Comparison of ENCODE assay signal across 17 cellular contexts in the genomic region with DNA sequence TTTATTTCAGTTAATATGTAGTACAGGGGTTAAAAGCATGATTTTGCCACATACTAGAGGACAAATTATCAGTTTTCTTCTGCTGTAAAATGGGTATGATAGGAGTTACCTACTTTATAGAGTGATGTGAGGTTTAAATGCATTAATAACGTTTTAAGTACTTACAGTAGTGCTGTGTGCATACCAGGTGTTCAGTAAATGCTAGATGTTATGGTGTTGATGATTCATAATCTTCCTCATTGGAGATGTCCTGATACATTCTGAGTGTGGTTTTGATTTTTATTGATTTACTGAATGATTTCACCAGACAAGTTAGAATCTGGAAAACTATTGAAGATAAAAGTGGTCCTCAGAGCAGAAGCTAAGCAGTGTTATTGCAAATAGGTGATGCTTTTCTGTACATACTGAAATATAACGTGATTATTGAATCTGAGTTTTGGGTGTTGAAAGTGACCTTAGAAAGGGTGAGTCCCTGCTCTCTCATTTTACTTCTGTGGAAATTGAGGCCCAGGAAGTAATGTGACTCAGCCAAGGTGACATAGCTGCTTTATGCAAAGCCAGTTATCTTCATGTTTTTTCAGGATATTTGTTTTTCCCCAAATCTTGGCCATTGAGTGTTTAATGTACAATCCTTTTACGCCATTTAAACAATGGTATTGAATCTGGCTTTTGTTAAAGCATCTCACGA. TPM values are rescaled to one million over a fixed set of nuclear protein-coding genes. Genes with fewer than 3 reads are reported as not detected.
DNase-seq lines count a peak whose midpoint lies in the region; ATAC-seq and TF ChIP-seq lines count a peak whose summit lies in the region.
"Had no signal": no experiment of that assay in that cellular context is flagged by ENCODE, and none has a peak within 500 bp of the region (broad histone marks: within the 10 kb centered on the region; RNA-seq: fewer than 3 reads in every experiment).

No MANE protein-coding gene starts in this region.

- no peak for DNase-seq in activated T-cell treated with anti-CD3 and anti-CD28 coated beads, Interleukin-2, amount 50 U/mL, for 72 hours
- DNase-seq in activated T-cell treated with anti-CD3 and anti-CD28 coated beads for 4 hours (no peak), HCT116 (ENCODE audit: low read depth, low spot score) (no peak), uterus (no peak), esophagus squamous epithelium (lab: John Stamatoyannopoulos, UW) (no peak), NCI-H1048 (lab: John Stamatoyannopoulos, UW) (no peak)
- DNase-seq: AML-193; CD4-positive, CD25-positive, alpha-beta regulatory T cell; H9; IMR-90; NCI-H1930; NCI-H2171; NCI-H446 treated with DMSO at 0.1 percent for 48 hours; NCI-H748 treated with DMSO at 0.1 percent for 48 hours had no signal

- H4K20me1 ChIP-seq in HCT116 (ENCODE audit: insufficient read depth): peaks cover 10% of the 10 kb centered on the region; the same call in 1 of the 2 replicates

- CTCF ChIA-PET in HCT116 (lab: Charles Lee): interaction anchor here (1.2 to 2.1 kb wide), 7 partner anchors 8 to 283 kb away, joined by 3 to 20 read pairs (median 5); no protein-coding TSS in a partner anchor

- 81 to 88% methylated on average over 4 of the region's 4 CpGs for WGBS in esophagus squamous epithelium, 2 donors

- H3K4me3 Mint-ChIP-seq in activated T-cell treated with anti-CD3 and anti-CD28 coated beads, Interleukin-2, amount 50 U/mL, for 72 hours: peak overlapping the region in 1 of 2 donors; percentile 40
- no peak overlapping the region for H3K4me3 Mint-ChIP-seq in activated T-helper 17 cell treated with anti-CD3 and anti-CD28 coated beads, Interleukin-2, amount 50 U/mL, for 72 hours
- H3K4me3 Mint-ChIP-seq: CD4-positive, CD25-positive, alpha-beta regulatory T cell; H9 had no signal

- intact Hi-C loops in HCT116 (cut with micrococcal nuclease): loop anchor here (1.0 kb wide), 1 partner anchor 268 kb away; no protein-coding TSS in a partner anchor
- intact Hi-C loops in uterus (cut with DNase I; ENCODE audit: low total_unique reads): no loop called here
- intact Hi-C loops in esophagus squamous epithelium (cut with DNase I): no loop called here

- H3K27ac ChIP-seq in HCT116 (ENCODE audit: low read depth, low read length) (no peak overlapping the region; the same call in 1 of the 2 replicates), neutrophil (peak overlapping the region; percentile 36), uterus (no peak overlapping the region), esophagus squamous epithelium (no peak overlapping the region)

- BruUV-seq in HCT116 (replicated peaks; lab: Mats Ljungman, UMichigan): no TSS peak

- H3K4me1 ChIP-seq in HCT116 (ENCODE audit: control insufficient read depth in 1 of 2, insufficient read depth in 2 of 2, low read length in 2 of 2) (peaks cover 0 to 9% of the 10 kb centered on the region in 2 experiments; a peak in 2 of 4 replicates), neutrophil (ENCODE audit: control insufficient read depth in 1 of 2, insufficient read depth in 1 of 2, low read depth in 1 of 2, low read length in 1 of 2) (peaks cover 27 to 36% of the 10 kb centered on the region in 2 experiments), uterus (no peaks in the 10 kb centered on the region), esophagus squamous epithelium (no peaks in the 10 kb centered on the region)

- H3K27me3 ChIP-seq in HCT116 (ENCODE audit: insufficient read depth, low read length) (no peaks in the 10 kb centered on the region), neutrophil (no peaks in the 10 kb centered on the region), uterus (no peaks in the 10 kb centered on the region), esophagus squamous epithelium (no peaks in the 10 kb centered on the region)

- no peak for TF ChIP-seq POLR2A in HCT116 (IDR thresholded peaks at IDR 0.05; ENCODE audit: borderline replicate concordance, extremely low read depth, insufficient read depth, insufficient read length)
- no peak for TF ChIP-seq POLR2A in uterus (IDR thresholded peaks at IDR 0.05)
- TF ChIP-seq POLR2A in esophagus squamous epithelium (IDR thresholded peaks at IDR 0.05): no peak

- H2AFZ ChIP-seq in HCT116 (ENCODE audit: low read depth, low read length, poor library complexity, severe bottlenecking): no peak overlapping the region

- H3K4me3 ChIP-seq in HCT116 (replicated peaks in 1 of 2; ENCODE audit: low read depth in 1 of 2, low read length in 2 of 2) (no peak overlapping the region), neutrophil (ENCODE audit: low read depth in 1 of 2, low read length in 1 of 2) (no peak overlapping the region), uterus (no peak overlapping the region), esophagus squamous epithelium (no peak overlapping the region)

- peak overlapping the region; percentile 18; the same call in 1 of the 2 replicates for H3K4me2 ChIP-seq in HCT116 (ENCODE audit: low read length)

- H3K79me2 ChIP-seq in HCT116 (ENCODE audit: insufficient read depth, low read length): peaks cover 45% of the 10 kb centered on the region

- ATAC-seq in activated T-cell treated with anti-CD3 and anti-CD28 coated beads, Interleukin-2, amount 50 U/mL, for 72 hours (replicated peaks in 1 of 2): peak; percentile 62 to 64
- no peak for ATAC-seq in HCT116
- ATAC-seq in activated T-helper 17 cell treated with anti-CD3 and anti-CD28 coated beads, Interleukin-2, amount 50 U/mL, for 72 hours (replicated peaks): peak; percentile 79
- ATAC-seq: Right ventricle myocardium inferior had no signal

- H3K27ac Mint-ChIP-seq in activated T-cell treated with anti-CD3 and anti-CD28 coated beads, Interleukin-2, amount 50 U/mL, for 72 hours: peak overlapping the region; percentile 40
- peak overlapping the region; percentile 22 for H3K27ac Mint-ChIP-seq in activated T-helper 17 cell treated with anti-CD3 and anti-CD28 coated beads, Interleukin-2, amount 50 U/mL, for 72 hours
- H3K27ac Mint-ChIP-seq: H9 had no signal

- H3K4me1 Mint-ChIP-seq in activated T-cell treated with anti-CD3 and anti-CD28 coated beads, Interleukin-2, amount 50 U/mL, for 72 hours (ENCODE audit: low read depth): peaks cover 26% of the 10 kb centered on the region
- H3K4me1 Mint-ChIP-seq in activated T-helper 17 cell treated with anti-CD3 and anti-CD28 coated beads, Interleukin-2, amount 50 U/mL, for 72 hours: peaks cover 7% of the 10 kb centered on the region

- no peaks in the 10 kb centered on the region for H3K9me3 Mint-ChIP-seq in activated T-cell treated with anti-CD3 and anti-CD28 coated beads, Interleukin-2, amount 50 U/mL, for 72 hours
- H3K9me3 Mint-ChIP-seq in activated T-helper 17 cell treated with anti-CD3 and anti-CD28 coated beads, Interleukin-2, amount 50 U/mL, for 72 hours: no peaks in the 10 kb centered on the region
- H3K9me3 Mint-ChIP-seq: CD4-positive, CD25-positive, alpha-beta regulatory T cell; H9 had no signal

- TF ChIP-seq RAD21 in HCT116 (IDR thresholded peaks at IDR 0.05; ENCODE audit: low read depth): no peak

- H3K36me3 ChIP-seq in HCT116 (ENCODE audit: control insufficient read depth in 1 of 2, insufficient read depth in 2 of 2, low read length in 2 of 2) (peaks cover 2 to 22% of the 10 kb centered on the region in 2 experiments; a peak in 2 of 4 replicates), neutrophil (peaks cover 10% of the 10 kb centered on the region), uterus (no peaks in the 10 kb centered on the region), esophagus squamous epithelium (peaks cover 0 to 37% (median 0%) of the 10 kb centered on the region in 3 donors)

- RAD21 ChIA-PET in HCT116 (lab: Charles Lee; ENCODE audit: low non-redundant PET in 1 of 2, low total read pairs in 2 of 2, uncharacterized antibody in 2 of 2, unreplicated experiment in 2 of 2): no interaction called here

- no peak overlapping the region for H3K9ac ChIP-seq in HCT116 (ENCODE audit: low read length)

- POLR2A ChIA-PET in HCT116 (lab: Charles Lee): no interaction called here

- peaks cover 8 to 21% of the 10 kb centered on the region in 2 donors for H3K36me3 Mint-ChIP-seq in activated T-cell treated with anti-CD3 and anti-CD28 coated beads, Interleukin-2, amount 50 U/mL, for 72 hours (ENCODE audit: insufficient read depth in 2 of 2)
- peaks cover 86% of the 10 kb centered on the region for H3K36me3 Mint-ChIP-seq in activated T-helper 17 cell treated with anti-CD3 and anti-CD28 coated beads, Interleukin-2, amount 50 U/mL, for 72 hours (ENCODE audit: low read depth)

- H3K27me3 Mint-ChIP-seq in activated T-cell treated with anti-CD3 and anti-CD28 coated beads, Interleukin-2, amount 50 U/mL, for 72 hours (ENCODE audit: low read depth): no peaks in the 10 kb centered on the region
- no peaks in the 10 kb centered on the region for H3K27me3 Mint-ChIP-seq in activated T-helper 17 cell treated with anti-CD3 and anti-CD28 coated beads, Interleukin-2, amount 50 U/mL, for 72 hours
- H3K27me3 Mint-ChIP-seq: CD4-positive, CD25-positive, alpha-beta regulatory T cell had no signal

- H3K9me3 ChIP-seq in HCT116 (ENCODE audit: control insufficient read depth in 1 of 2, insufficient read depth in 1 of 2, low read depth in 1 of 2, low read length in 2 of 2) (no peaks in the 10 kb centered on the region), neutrophil (no peaks in the 10 kb centered on the region), uterus (no peaks in the 10 kb centered on the region), esophagus squamous epithelium (no peaks in the 10 kb centered on the region)

- TF ChIP-seq CTCF in HCT116 (IDR thresholded peaks at IDR 0.05 in 2 of 3, conservative IDR thresholded peaks at IDR 0.05 in 1 of 3; ENCODE audit: borderline replicate concordance in 1 of 3, insufficient read depth in 1 of 3, low read depth in 2 of 3, low read length in 2 of 3) (no peak), neutrophil (IDR thresholded peaks at IDR 0.05) (no peak), uterus (IDR thresholded peaks at IDR 0.05) (no peak), esophagus squamous epithelium (IDR thresholded peaks at IDR 0.05) (no peak)

- no peaks in the 10 kb centered on the region for H3K9me2 ChIP-seq in HCT116 (ENCODE audit: insufficient read depth)

TF ChIP-seq in HCT116, 20 proteins besides CTCF, POLR2A, EP300 and RAD21 (continues in another document):
- no peak for TF ChIP-seq POLR2AphosphoS5 (IDR thresholded peaks at IDR 0.05; ENCODE audit: low read depth, low read length)
- no peak for TF ChIP-seq YY1 (IDR thresholded peaks at IDR 0.05; ENCODE audit: extremely low read depth, insufficient replicate concordance, low read depth, low read length)
- TF ChIP-seq SP1 (IDR thresholded peaks at IDR 0.05; ENCODE audit: low read depth): no peak
- no peak for TF ChIP-seq ELF1 (IDR thresholded peaks at IDR 0.05; ENCODE audit: borderline replicate concordance, low read depth)
- TF ChIP-seq ZFX (IDR thresholded peaks at IDR 0.05): no peak

RNA-seq across cellular contexts. Expression of gene VRK1, which starts 54.7 kb away (rescaled TPM):
- total RNA-seq in activated T-cell treated with anti-CD3 and anti-CD28 coated beads, Interleukin-2, amount 50 U/mL, for 72 hours: 10 to 100 TPM; 56.4 to 66.5 TPM
- total RNA-seq in HCT116 (2021; ENCODE audit: unreplicated experiment) (51.4 TPM), uterus (10 to 100 TPM; 21.0 to 54.5 (median 37.1) TPM), esophagus squamous epithelium (10 to 100 TPM; 14.4 to 32.6 (median 25.3) TPM)
- 23.9 and 30.0 TPM in 2 replicates for polyA plus RNA-seq in HCT116 (2012)
- 10 to 100 TPM; 30.9 to 65.6 TPM for total RNA-seq in activated T-helper 17 cell treated with anti-CD3 and anti-CD28 coated beads, Interleukin-2, amount 50 U/mL, for 72 hours
